Comparison of ENCODE assay signal across 1 cellular context in the genomic region with DNA sequence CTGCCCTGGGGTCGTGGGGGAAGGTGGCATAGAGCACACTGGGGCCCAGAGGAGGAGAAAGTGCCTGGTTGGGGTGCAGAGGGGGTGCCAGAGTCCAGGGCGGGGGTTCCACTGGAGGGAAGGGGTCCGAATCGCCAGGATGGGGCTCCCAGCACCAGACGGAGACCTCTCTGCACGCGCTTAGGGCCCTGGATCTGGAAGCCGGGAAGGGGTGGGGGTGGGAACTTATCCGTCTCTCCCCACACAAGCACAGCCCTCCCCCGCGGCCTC.
TF ChIP-seq lines count a peak whose summit lies in the region.

No MANE protein-coding gene starts in this region.

TF ChIP-seq in H1, 55 proteins besides CTCF, POLR2A, EP300 and RAD21:
- TF ChIP-seq, protein P1, sequence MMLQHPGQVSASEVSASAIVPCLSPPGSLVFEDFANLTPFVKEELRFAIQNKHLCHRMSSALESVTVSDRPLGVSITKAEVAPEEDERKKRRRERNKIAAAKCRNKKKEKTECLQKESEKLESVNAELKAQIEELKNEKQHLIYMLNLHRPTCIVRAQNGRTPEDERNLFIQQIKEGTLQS (IDR thresholded peaks at IDR 0.05; ENCODE audit: insufficient read depth, low read depth, low read length): no peak
- TF ChIP-seq CHD2 (IDR thresholded peaks at IDR 0.05; ENCODE audit: low read length) (no peak), HDAC6 (IDR thresholded peaks at IDR 0.05; ENCODE audit: low read depth, low read length) (no peak), POLR2AphosphoS5 (IDR thresholded peaks at IDR 0.05; ENCODE audit: low read depth, low read length) (peak; percentile 33; the same call in 1 of the 2 replicates), SP2 (IDR thresholded peaks at IDR 0.05; ENCODE audit: low read length) (no peak)
